8 cellular contexts compared by ENCODE assay signal in the genomic region with DNA sequence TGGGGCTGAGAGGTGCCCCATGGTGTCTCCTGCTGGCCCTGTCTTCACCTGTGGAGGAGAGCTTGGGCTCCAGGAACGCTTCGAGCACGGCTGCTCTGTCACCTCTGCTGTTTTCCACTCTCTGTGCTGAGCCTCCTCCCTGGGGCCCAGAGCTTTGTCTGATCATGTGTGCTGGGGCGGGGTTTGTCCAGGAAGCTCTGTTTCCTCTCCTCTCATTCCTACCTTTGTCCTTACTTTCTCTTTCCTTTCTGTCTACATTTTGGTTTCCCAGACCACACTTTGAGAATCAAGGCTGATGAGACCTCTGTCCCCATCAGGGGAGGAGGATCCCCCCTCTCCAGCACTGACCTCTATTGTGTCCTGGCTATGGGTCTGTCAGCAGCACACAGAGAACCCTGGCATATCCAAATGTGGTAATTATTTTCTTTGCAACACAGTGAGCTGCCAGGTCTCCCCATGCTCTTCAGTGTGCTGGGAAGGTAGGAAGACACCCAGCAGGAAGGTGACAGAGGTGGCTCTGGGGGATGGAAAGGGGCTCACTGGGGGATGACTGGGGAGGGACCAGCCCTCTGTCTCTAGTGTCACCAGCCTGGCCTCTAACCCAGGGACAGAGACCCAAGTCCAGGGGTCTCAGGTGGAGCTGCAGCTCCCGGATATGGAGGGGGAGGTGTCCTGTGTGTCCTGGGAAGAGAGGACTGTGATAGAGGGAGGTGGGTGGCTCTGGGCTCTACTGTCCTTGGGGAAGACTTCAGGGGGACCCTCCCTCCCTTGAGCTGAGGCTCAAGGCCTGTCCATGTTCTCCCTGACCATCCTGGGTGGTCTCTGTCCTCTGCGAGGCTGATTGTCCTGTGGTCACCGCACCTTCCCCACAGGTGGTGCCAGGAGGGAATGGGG. TPM values are rescaled to one million over a fixed set of nuclear protein-coding genes. Genes with fewer than 3 reads are reported as not detected.
A peak's percentile ranks its signal among the peaks of the same experiment; 100 is the strongest.
DNase-seq lines count a peak whose midpoint lies in the region; ATAC-seq and TF ChIP-seq lines count a peak whose summit lies in the region.

A gene (minus strand): TSS at position 128 of the 894 bp plus-strand sequence. CDS start 107 bp downstream, at position 21.

- ATAC-seq in heart right ventricle (peak in 7 of 8 donors; percentile 40 to 92 (median 80)), GM19035 (IDR thresholded peaks at IDR 0.05; ENCODE audit: unreplicated experiment) (no peak)

- peak within 1 kb of the TSS in 9 of 10 donors; percentile 7 to 50 (median 43) for H3K4me3 ChIP-seq in heart right ventricle

- intact Hi-C loops in heart right ventricle (cut with DNase I): loop anchor here in 8 of 10 donors (1.0 to 10.0 kb wide), 4 partner anchors 74 to 78 kb away; no protein-coding TSS in a partner anchor

- H3K4me1 ChIP-seq in heart right ventricle: peaks cover 2 to 43% (median 14%) of the 10 kb centered on the region in 9 donors

- 54 to 67% methylated on average over 7 of the region's 7 CpGs for WGBS in heart right ventricle, 2 donors

- no peaks in the 10 kb centered on the region for H3K36me3 ChIP-seq in heart right ventricle

- no peaks in the 10 kb centered on the region for H3K27me3 ChIP-seq in heart right ventricle

- H3K27ac ChIP-seq in heart right ventricle: peak within 1 kb of the TSS in 9 of 10 donors; percentile 33 to 89 (median 71)
- H3K27ac ChIP-seq in caudate nucleus (ENCODE audit: low read depth, low read length): no peak within 1 kb of the TSS

- no peaks in the 10 kb centered on the region for H3K9me3 ChIP-seq in heart right ventricle

- DNase-seq in DMS53 treated with DMSO at 0.1 percent for 48 hours (lab: John Stamatoyannopoulos, UW; ENCODE audit: unreplicated experiment): peak; percentile 68
- DNase-seq in Kasumi-1 (lab: John Stamatoyannopoulos, UW): peak; percentile 30 to 36
- peak; percentile 26 for DNase-seq in activated T-cell treated with anti-CD3 and anti-CD28 coated beads for 1 hour (ENCODE audit: low read depth)
- DNase-seq in heart right ventricle: peak; percentile 30 to 51
- peak; percentile 41 for DNase-seq in stimulated activated CD4-positive, alpha-beta T cell treated with anti-CD3 and anti-CD28 coated beads, Interleukin-1b, Interleukin-23, amount 100 ng/mL, for 48 hours
- no peak for DNase-seq in caudate nucleus (lab: John Stamatoyannopoulos, UW)
- DNase-seq in cerebellar nuclear complex (lab: John Stamatoyannopoulos, UW): no peak

- TF ChIP-seq CTCF in heart right ventricle (IDR thresholded peaks at IDR 0.05): no peak

RNA-seq across cellular contexts. Expression of the gene that starts here (rescaled TPM):
- 1 to 10 TPM; 1.2 to 7.2 (median 2.4) TPM for total RNA-seq in heart right ventricle
- polyA plus RNA-seq in heart right ventricle: 1 to 10 TPM; 1.9 to 7.8 TPM

Comparison
In these comparisons a context has a peak if more than half of its experiments do, and no peak if none do; other contexts are left out.
1. DNase-seq: peak in DMS53 treated with DMSO at 0.1 percent for 48 hours (single experiment), Kasumi-1 (2 of 2), activated T-cell treated with anti-CD3 and anti-CD28 coated beads for 1 hour (single experiment), heart right ventricle (2 of 2) and stimulated activated CD4-positive, alpha-beta T cell treated with anti-CD3 and anti-CD28 coated beads, Interleukin-1b, Interleukin-23, amount 100 ng/mL, for 48 hours (single experiment); none in caudate nucleus (0 of 61) and cerebellar nuclear complex (0 of 2).